16 cellular contexts compared by ENCODE assay signal in the genomic region with DNA sequence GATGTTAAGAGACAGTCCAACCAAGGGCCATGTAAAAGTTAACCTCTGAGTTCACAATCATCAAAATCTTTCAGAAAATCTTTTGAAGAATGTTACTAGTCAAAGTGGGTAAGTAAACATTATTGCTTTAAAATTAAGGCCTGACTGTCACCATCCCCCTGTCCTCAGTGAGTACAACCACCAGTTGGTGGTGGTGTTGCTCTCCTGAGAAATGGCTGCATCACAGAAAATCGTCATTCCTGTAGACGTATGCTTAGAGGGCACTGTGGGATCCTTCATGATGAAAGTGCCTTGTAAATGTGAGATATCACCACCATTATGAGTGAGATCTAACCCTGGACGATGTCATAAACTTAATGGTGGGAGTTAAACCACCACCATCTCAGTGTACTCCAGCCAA.
DNase-seq lines count a peak whose midpoint lies in the region; TF ChIP-seq lines count a peak whose summit lies in the region.
"Had no signal": no experiment of that assay in that cellular context is flagged by ENCODE, and none has a peak within 500 bp of the region (broad histone marks: within the 10 kb centered on the region; RNA-seq: fewer than 3 reads in every experiment).

No MANE protein-coding gene starts in this region.

- intact Hi-C loops in stomach (cut with DNase I; ENCODE audit: low total_unique reads) (no loop called here), mammary epithelial cell (cut with micrococcal nuclease) (no loop called here)

- H3K27me3 ChIP-seq in stomach (no peaks in the 10 kb centered on the region), mammary epithelial cell (ENCODE audit: insufficient read depth, low read length) (no peaks in the 10 kb centered on the region)
- H3K27me3 ChIP-seq: left lung, tibial artery had no signal

- H3K36me3 ChIP-seq in stomach (no peaks in the 10 kb centered on the region), mammary epithelial cell (ENCODE audit: insufficient read depth, low read length) (no peaks in the 10 kb centered on the region)
- H3K36me3 ChIP-seq: left lung, tibial artery had no signal

- no peak for TF ChIP-seq EP300 in stomach (IDR thresholded peaks at IDR 0.05)

- H3K27ac ChIP-seq in stomach (no peak overlapping the region), mammary epithelial cell (ENCODE audit: insufficient read depth, low read depth, low read length) (no peak overlapping the region)
- H3K27ac ChIP-seq: left lung, parathyroid adenoma, PC-9, tibial artery had no signal

- no peak overlapping the region for H3K9ac ChIP-seq in mammary epithelial cell (ENCODE audit: insufficient read depth, low read length)
- H3K9ac ChIP-seq: parathyroid adenoma had no signal

- no peak overlapping the region for H3K4me3 ChIP-seq in stomach
- H3K4me3 ChIP-seq in mammary epithelial cell (replicated peaks in 1 of 3; ENCODE audit: insufficient read depth in 1 of 3, low read depth in 2 of 3, low read length in 3 of 3) = no peak overlapping the region
- H3K4me3 ChIP-seq: left lung, PC-9, tibial artery had no signal

- TF ChIP-seq CTCF in stomach (IDR thresholded peaks at IDR 0.05) (no peak), mammary epithelial cell (conservative IDR thresholded peaks at IDR 0.05 in 1 of 2, IDR thresholded peaks at IDR 0.05 in 1 of 2; ENCODE audit: extremely low read depth in 1 of 2, insufficient read depth in 1 of 2, low read depth in 1 of 2, low read length in 2 of 2) (no peak)

- 28 to 43% (median 38%) methylated on average over 3 of the region's 3 CpGs for WGBS in stomach, 5 donors
- WGBS in mammary epithelial cell (ENCODE audit: low coverage, missing lambda C conversion rate) = 40% methylated on average over 3 of the region's 3 CpGs

- H4K20me1 ChIP-seq in mammary epithelial cell (ENCODE audit: insufficient read depth, low read length) = no peaks in the 10 kb centered on the region

- DNase-seq in D341Med (ENCODE audit: low spot score) = peak; percentile 47
- DNase-seq in HEK293T (ENCODE audit: extremely low spot score) = peak; percentile 56
- DNase-seq in OCI-M1 (lab: John Stamatoyannopoulos, UW) = peak; percentile 29
- peak; percentile 25 for DNase-seq in left kidney (ENCODE audit: low read depth, low spot score)
- DNase-seq in mucosa of gallbladder (ENCODE audit: low spot score) = no peak
- DNase-seq in stomach = no peak
- DNase-seq in NOMO-1 (lab: John Stamatoyannopoulos, UW; ENCODE audit: unreplicated experiment in 2 of 2) = no peak
- no peak for DNase-seq in mammary epithelial cell
- DNase-seq: activated naive CD4-positive, alpha-beta T cell treated with Interleukin-2 at 50 U/mL for 16 hours; left lung; NCI-H187 treated with DMSO at 0.1 percent for 48 hours; NCI-H446; PC-9; small intestine; tibial artery had no signal

- TF ChIP-seq POLR2A in stomach (IDR thresholded peaks at IDR 0.05) = no peak

- dilution Hi-C loops in mammary epithelial cell (cut with HindIII; ENCODE audit: low sequenced_read_pairs) = no loop called here

- peaks cover 0 to 10% (median 5%) of the 10 kb centered on the region in 4 donors for H3K9me3 ChIP-seq in stomach
- H3K9me3 ChIP-seq in mammary epithelial cell (replicated peaks; ENCODE audit: insufficient read depth, low read length) = peaks cover 10% of the 10 kb centered on the region
- H3K9me3 ChIP-seq: tibial artery had no signal

- H3K4me1 ChIP-seq in stomach = no peaks in the 10 kb centered on the region
- no peaks in the 10 kb centered on the region for H3K4me1 ChIP-seq in mammary epithelial cell (ENCODE audit: insufficient read depth, low read length)
- H3K4me1 ChIP-seq: left lung, parathyroid adenoma, tibial artery had no signal

- CTCF ChIA-PET in HEK293T (lab: Yijun Ruan, JAX) = no interaction called here
- CTCF ChIA-PET in mammary epithelial cell (lab: Charles Lee; ENCODE audit: low non-redundant PET) = no interaction called here

- in situ Hi-C loops in mammary epithelial cell (cut with MboI; ENCODE audit: low sequenced_read_pairs in 2 of 2) = no loop called here

- POLR2A ChIA-PET in HEK293T (lab: Yijun Ruan, JAX) = no interaction called here

- no peak overlapping the region for H2AFZ ChIP-seq in mammary epithelial cell (ENCODE audit: low read depth, low read length)
- H2AFZ ChIP-seq: parathyroid adenoma, PC-9 had no signal

- H3K4me2 ChIP-seq in mammary epithelial cell (ENCODE audit: insufficient read depth, low read depth, low read length) = no peak overlapping the region
- H3K4me2 ChIP-seq: PC-9 had no signal

- BruUV-seq in mammary epithelial cell (replicated peaks; lab: Mats Ljungman, UMichigan) = no TSS peak

- no peaks in the 10 kb centered on the region for H3K79me2 ChIP-seq in mammary epithelial cell (ENCODE audit: insufficient read depth, low read length)
- H3K79me2 ChIP-seq: parathyroid adenoma had no signal

TF ChIP-seq in HEK293T, 16 proteins besides CTCF, POLR2A, EP300 and RAD21:
- TF ChIP-seq NFRKB (IDR thresholded peaks at IDR 0.05) (no peak), LEF1 (IDR thresholded peaks at IDR 0.05; ENCODE audit: borderline replicate concordance) (no peak), SUZ12 (IDR thresholded peaks at IDR 0.05) (no peak), FOXA1 (IDR thresholded peaks at IDR 0.05) (no peak), ELF4 (IDR thresholded peaks at IDR 0.05) (no peak), ARNT (IDR thresholded peaks at IDR 0.05) (no peak)

Comparison
In these comparisons a context has a peak if more than half of its experiments do, and no peak if none do; other contexts are left out.
1. DNase-seq: peak in D341Med (single experiment), HEK293T (single experiment), OCI-M1 (single experiment) and left kidney (single experiment); none in mucosa of gallbladder (single experiment), stomach (single experiment), NOMO-1 (0 of 2) and mammary epithelial cell (single experiment).